In genomic region chr19:2327773-2328400, GRCh38 we compare ENCODE assay signal across 8 cellular contexts. TPM values are rescaled to one million over a fixed set of nuclear protein-coding genes. Genes with fewer than 3 reads are reported as not detected.
DNase-seq lines count a peak whose midpoint lies in the region; ATAC-seq and TF ChIP-seq lines count a peak whose summit lies in the region.

No MANE protein-coding gene starts in this region.

- H3K27ac ChIP-seq in VCaP (peak overlapping the region; percentile 84), right lobe of liver (peak overlapping the region in 2 of 3 donors; percentile 38 to 57)

- peak; percentile 5 to 44 (median 18) for ATAC-seq in right lobe of liver

- H3K4me1 ChIP-seq in right lobe of liver: peaks cover 0 to 31% (median 9%) of the 10 kb centered on the region in 4 donors

- intact Hi-C loops in right lobe of liver (cut with DNase I): no loop called here

- no peaks in the 10 kb centered on the region for H3K9me3 ChIP-seq in right lobe of liver

- no peaks in the 10 kb centered on the region for H3K27me3 ChIP-seq in right lobe of liver

- DNase-seq in NCI-H510A treated with DMSO at 0.1 percent for 48 hours (lab: John Stamatoyannopoulos, UW) (peak; percentile 64), NCI-H510A (lab: John Stamatoyannopoulos, UW) (no peak), NCI-H1048 (lab: John Stamatoyannopoulos, UW) (peak; percentile 71), dedifferentiated amniotic fluid mesenchymal stem cell (ENCODE audit: extremely low spot score) (peak; percentile 62), right lobe of liver (no peak), NCI-H187 treated with DMSO at 0.1 percent for 48 hours (lab: John Stamatoyannopoulos, UW) (no peak)
- DNase-seq in stimulated activated CD4-positive, alpha-beta T cell treated with anti-CD3 and anti-CD28 coated beads, TNF-alpha, amount 100 ng/mL, for 48 hours (ENCODE audit: low read depth in 3 of 3): peak; percentile 30 to 48 (median 33)

- TF ChIP-seq CTCF in VCaP (conservative IDR thresholded peaks at IDR 0.05): no peak
- TF ChIP-seq CTCF in right lobe of liver (IDR thresholded peaks at IDR 0.05): no peak

- no peak for TF ChIP-seq POLR2A in right lobe of liver (IDR thresholded peaks at IDR 0.05)

- 2% methylated on average over 18 of the region's 18 CpGs for WGBS in right lobe of liver (ENCODE audit: insufficient coverage, low coverage, low lambda C conversion rate, missing lambda C conversion rate)

- no peaks in the 10 kb centered on the region for H3K36me3 ChIP-seq in right lobe of liver

- peak overlapping the region; percentile 88 to 99 (median 90) for H3K4me3 ChIP-seq in right lobe of liver

RNA-seq across cellular contexts. Expression of gene LSM7, which starts 0.5 kb away (rescaled TPM):
- 10 to 100 TPM; 22.4 to 64.2 (median 28.2) TPM for total RNA-seq in right lobe of liver

RNA-seq across cellular contexts. Expression of gene SPPL2B, which starts 0.6 kb away (rescaled TPM):
- 10 to 100 TPM; 11.8 to 39.8 (median 26.5) TPM for total RNA-seq in right lobe of liver

RNA-seq across cellular contexts. Expression of gene LINGO3, which starts 19.9 kb away (rescaled TPM):
- total RNA-seq in right lobe of liver: not detected

RNA-seq across cellular contexts. Expression of gene TMPRSS9, which starts 32.2 kb away (rescaled TPM):
- 1 to 10 TPM in 3 of 6 experiments, under 1 TPM in 3; 0.12 to 6.7 (median 2.9) TPM for total RNA-seq in right lobe of liver

RNA-seq across cellular contexts. Expression of gene PEAK3, which starts 45.9 kb away (rescaled TPM):
- under 1 TPM; 0.07 to 0.49 (median 0.36) TPM for total RNA-seq in right lobe of liver

Comparison
In these comparisons a context has a peak if more than half of its experiments do, and no peak if none do; other contexts are left out.
1. DNase-seq: peak in NCI-H510A treated with DMSO at 0.1 percent for 48 hours (single experiment), NCI-H1048 (single experiment), dedifferentiated amniotic fluid mesenchymal stem cell (single experiment) and stimulated activated CD4-positive, alpha-beta T cell treated with anti-CD3 and anti-CD28 coated beads, TNF-alpha, amount 100 ng/mL, for 48 hours (3 of 3); none in NCI-H510A (single experiment), right lobe of liver (0 of 3) and NCI-H187 treated with DMSO at 0.1 percent for 48 hours (single experiment).